In genomic region chr2:208147759-208148158, GRCh38 we compare ENCODE assay signal across 32 cellular contexts. TPM values are rescaled to one million over a fixed set of nuclear protein-coding genes. Genes with fewer than 3 reads are reported as not detected.
"Had no signal": no experiment of that assay in that cellular context is flagged by ENCODE, and none has a peak within 500 bp of the region (broad histone marks: within the 10 kb centered on the region; RNA-seq: fewer than 3 reads in every experiment).

No MANE protein-coding gene starts in this region.

- H3K4me3 ChIP-seq: cardiac muscle cell, Peyer's patch, SJCRH30 had no signal

- H3K27me3 ChIP-seq: brain microvascular endothelial cell, cardiac muscle cell, Peyer's patch, SJCRH30 had no signal

- H3K27ac ChIP-seq: brain microvascular endothelial cell, cardiac muscle cell, Peyer's patch, RWPE1, SJCRH30, WERI-Rb-1 had no signal

- H3K27ac Mint-ChIP-seq: activated CD4-positive, alpha-beta memory T cell treated with anti-CD3 and anti-CD28 coated beads, Interleukin-2, amount 10 ng/mL, durations not matched to agents 7 days and 5 days; activated CD4-positive, alpha-beta T cell treated with anti-CD3 and anti-CD28 coated beads for 36 hours; activated naive CD4-positive, alpha-beta T cell treated with anti-CD3 and anti-CD28 coated beads, Interleukin-2, amount 10 ng/mL, durations not matched to agents 7 days and 5 days; activated naive CD8-positive, alpha-beta T cell treated with anti-CD3 and anti-CD28 coated beads for 36 hours; activated T-helper 2 cell treated with anti-CD3 and anti-CD28 coated beads, Interferon-gamma antibody, Interleukin-2, Interleukin-4, amounts not matched to agents 10 μg/mL and 5 μg/mL and 100 μg/mL, durations not matched to agents 14 hours and 24 hours and 36 hours; T-cell had no signal

- H3K4me1 ChIP-seq: SJCRH30 had no signal

- H3K36me3 ChIP-seq: brain microvascular endothelial cell, cardiac muscle cell, Peyer's patch, SJCRH30, WERI-Rb-1 had no signal

- H3K4me1 Mint-ChIP-seq: activated CD4-positive, alpha-beta memory T cell treated with anti-CD3 and anti-CD28 coated beads, Interleukin-2, amount 10 ng/mL, durations not matched to agents 7 days and 5 days; activated CD4-positive, alpha-beta T cell treated with anti-CD3 and anti-CD28 coated beads for 36 hours; activated naive CD4-positive, alpha-beta T cell treated with anti-CD3 and anti-CD28 coated beads, Interleukin-2, amount 10 ng/mL, durations not matched to agents 7 days and 5 days; activated naive CD8-positive, alpha-beta T cell treated with anti-CD3 and anti-CD28 coated beads for 36 hours; T-cell had no signal

- H3K27me3 Mint-ChIP-seq: activated CD4-positive, alpha-beta T cell treated with anti-CD3 and anti-CD28 coated beads for 36 hours; activated naive CD8-positive, alpha-beta T cell treated with anti-CD3 and anti-CD28 coated beads for 36 hours had no signal

- H3K36me3 Mint-ChIP-seq: activated naive CD4-positive, alpha-beta T cell treated with anti-CD3 and anti-CD28 coated beads, Interleukin-2, amount 10 ng/mL, durations not matched to agents 7 days and 5 days; activated naive CD8-positive, alpha-beta T cell treated with anti-CD3 and anti-CD28 coated beads for 36 hours; T-cell had no signal

- DNase-seq: activated CD4-positive, alpha-beta memory T cell treated with anti-CD3 and anti-CD28 coated beads, Interleukin-2, amount 10 ng/mL, durations not matched to agents 7 days and 5 days; activated CD4-positive, alpha-beta T cell treated with anti-CD3 and anti-CD28 coated beads for 36 hours; activated CD4-positive, alpha-beta T cell treated with anti-CD3 and anti-CD28 coated beads, Interleukin-2, amount 50 U/mL, for 1 hour; activated gamma-delta T cell treated with Interleukin-2 at 50 U/mL for 16 hours; activated naive CD4-positive, alpha-beta T cell treated with anti-CD3 and anti-CD28 coated beads, Interleukin-2, amount 10 ng/mL, durations not matched to agents 7 days and 5 days; activated naive CD8-positive, alpha-beta T cell treated with anti-CD3 and anti-CD28 coated beads for 36 hours; activated T-cell treated with anti-CD3 and anti-CD28 coated beads for 4 hours; activated T-cell treated with anti-CD3 and anti-CD28 coated beads, Interleukin-2, amount 50 U/mL, for 48 hours; brain microvascular endothelial cell; KG1; NCI-H1092; NCI-H1417 treated with DMSO at 0.1 percent for 48 hours; NCI-H1694; NCI-H2029; NCI-H2107; NCI-H2171 treated with DMSO at 0.1 percent for 48 hours; NCI-H226; NCI-H510A; NCI-H526 treated with DMSO at 0.1 percent for 48 hours; Peyer's patch; Right ventricle myocardium superior; SJCRH30; T-cell; WERI-Rb-1 had no signal

- H3K9me3 ChIP-seq: Peyer's patch, SJCRH30 had no signal

- H3K4me3 Mint-ChIP-seq: activated CD4-positive, alpha-beta memory T cell treated with anti-CD3 and anti-CD28 coated beads, Interleukin-2, amount 10 ng/mL, durations not matched to agents 7 days and 5 days; activated CD4-positive, alpha-beta T cell treated with anti-CD3 and anti-CD28 coated beads for 36 hours; activated naive CD4-positive, alpha-beta T cell treated with anti-CD3 and anti-CD28 coated beads, Interleukin-2, amount 10 ng/mL, durations not matched to agents 7 days and 5 days; activated naive CD8-positive, alpha-beta T cell treated with anti-CD3 and anti-CD28 coated beads for 36 hours; T-cell had no signal

- H3K9me3 Mint-ChIP-seq: activated CD4-positive, alpha-beta memory T cell treated with anti-CD3 and anti-CD28 coated beads, Interleukin-2, amount 10 ng/mL, durations not matched to agents 7 days and 5 days; activated naive CD4-positive, alpha-beta T cell treated with anti-CD3 and anti-CD28 coated beads, Interleukin-2, amount 10 ng/mL, durations not matched to agents 7 days and 5 days; activated T-helper 2 cell treated with anti-CD3 and anti-CD28 coated beads, Interferon-gamma antibody, Interleukin-2, Interleukin-4, amounts not matched to agents 10 μg/mL and 5 μg/mL and 100 μg/mL, durations not matched to agents 14 hours and 24 hours and 36 hours had no signal

RNA-seq across cellular contexts. Expression of gene CRYGB, which starts 1.8 kb away (rescaled TPM):
- total RNA-seq: activated CD4-positive, alpha-beta memory T cell treated with anti-CD3 and anti-CD28 coated beads, Interleukin-2, amount 10 ng/mL, durations not matched to agents 7 days and 5 days; activated CD4-positive, alpha-beta T cell treated with anti-CD3 and anti-CD28 coated beads for 36 hours; activated CD8-positive, alpha-beta memory T cell treated with anti-CD3 and anti-CD28 coated beads for 36 hours; activated naive CD8-positive, alpha-beta T cell treated with anti-CD3 and anti-CD28 coated beads for 36 hours; activated T-helper 2 cell treated with anti-CD3 and anti-CD28 coated beads, Interferon-gamma antibody, Interleukin-2, Interleukin-4, amounts not matched to agents 10 μg/mL and 5 μg/mL and 100 μg/mL, durations not matched to agents 14 hours and 24 hours and 36 hours; cardiac muscle cell; LHCN-M2; MCF 10A; Peyer's patch; Right ventricle myocardium superior; SJCRH30; T-cell; T-helper 2 cell treated with Interferon-gamma antibody and Interleukin-4, amounts not matched to agents 100 ng/mL and 5 ng/mL, for 36 hours had no signal
- polyA plus RNA-seq: adipose tissue, cardiac muscle cell had no signal

RNA-seq across cellular contexts. Expression of gene CRYGA, which starts 15.6 kb away (rescaled TPM):
- total RNA-seq: activated CD4-positive, alpha-beta memory T cell treated with anti-CD3 and anti-CD28 coated beads, Interleukin-2, amount 10 ng/mL, durations not matched to agents 7 days and 5 days; activated CD4-positive, alpha-beta T cell treated with anti-CD3 and anti-CD28 coated beads for 36 hours; activated CD8-positive, alpha-beta memory T cell treated with anti-CD3 and anti-CD28 coated beads for 36 hours; activated naive CD8-positive, alpha-beta T cell treated with anti-CD3 and anti-CD28 coated beads for 36 hours; activated T-helper 2 cell treated with anti-CD3 and anti-CD28 coated beads, Interferon-gamma antibody, Interleukin-2, Interleukin-4, amounts not matched to agents 10 μg/mL and 5 μg/mL and 100 μg/mL, durations not matched to agents 14 hours and 24 hours and 36 hours; cardiac muscle cell; LHCN-M2; MCF 10A; Peyer's patch; Right ventricle myocardium superior; SJCRH30; T-cell; T-helper 2 cell treated with Interferon-gamma antibody and Interleukin-4, amounts not matched to agents 100 ng/mL and 5 ng/mL, for 36 hours had no signal
- polyA plus RNA-seq: adipose tissue, cardiac muscle cell had no signal

RNA-seq across cellular contexts. Expression of gene CRYGC, which starts 18.1 kb away (rescaled TPM):
- total RNA-seq: activated CD4-positive, alpha-beta memory T cell treated with anti-CD3 and anti-CD28 coated beads, Interleukin-2, amount 10 ng/mL, durations not matched to agents 7 days and 5 days; activated CD4-positive, alpha-beta T cell treated with anti-CD3 and anti-CD28 coated beads for 36 hours; activated CD8-positive, alpha-beta memory T cell treated with anti-CD3 and anti-CD28 coated beads for 36 hours; activated naive CD8-positive, alpha-beta T cell treated with anti-CD3 and anti-CD28 coated beads for 36 hours; activated T-helper 2 cell treated with anti-CD3 and anti-CD28 coated beads, Interferon-gamma antibody, Interleukin-2, Interleukin-4, amounts not matched to agents 10 μg/mL and 5 μg/mL and 100 μg/mL, durations not matched to agents 14 hours and 24 hours and 36 hours; cardiac muscle cell; LHCN-M2; MCF 10A; Peyer's patch; Right ventricle myocardium superior; SJCRH30; T-cell; T-helper 2 cell treated with Interferon-gamma antibody and Interleukin-4, amounts not matched to agents 100 ng/mL and 5 ng/mL, for 36 hours had no signal
- polyA plus RNA-seq: adipose tissue, cardiac muscle cell had no signal

RNA-seq across cellular contexts. Expression of gene CRYGD, which starts 23.4 kb away (rescaled TPM):
- total RNA-seq: activated CD4-positive, alpha-beta memory T cell treated with anti-CD3 and anti-CD28 coated beads, Interleukin-2, amount 10 ng/mL, durations not matched to agents 7 days and 5 days; activated CD4-positive, alpha-beta T cell treated with anti-CD3 and anti-CD28 coated beads for 36 hours; activated CD8-positive, alpha-beta memory T cell treated with anti-CD3 and anti-CD28 coated beads for 36 hours; activated naive CD8-positive, alpha-beta T cell treated with anti-CD3 and anti-CD28 coated beads for 36 hours; activated T-helper 2 cell treated with anti-CD3 and anti-CD28 coated beads, Interferon-gamma antibody, Interleukin-2, Interleukin-4, amounts not matched to agents 10 μg/mL and 5 μg/mL and 100 μg/mL, durations not matched to agents 14 hours and 24 hours and 36 hours; cardiac muscle cell; LHCN-M2; MCF 10A; Peyer's patch; Right ventricle myocardium superior; SJCRH30; T-cell; T-helper 2 cell treated with Interferon-gamma antibody and Interleukin-4, amounts not matched to agents 100 ng/mL and 5 ng/mL, for 36 hours had no signal
- polyA plus RNA-seq: adipose tissue, cardiac muscle cell had no signal

RNA-seq across cellular contexts. Expression of gene C2orf80, which starts 42.1 kb away (rescaled TPM):
- total RNA-seq: activated CD4-positive, alpha-beta memory T cell treated with anti-CD3 and anti-CD28 coated beads, Interleukin-2, amount 10 ng/mL, durations not matched to agents 7 days and 5 days; activated CD4-positive, alpha-beta T cell treated with anti-CD3 and anti-CD28 coated beads for 36 hours; activated CD8-positive, alpha-beta memory T cell treated with anti-CD3 and anti-CD28 coated beads for 36 hours; activated naive CD8-positive, alpha-beta T cell treated with anti-CD3 and anti-CD28 coated beads for 36 hours; activated T-helper 2 cell treated with anti-CD3 and anti-CD28 coated beads, Interferon-gamma antibody, Interleukin-2, Interleukin-4, amounts not matched to agents 10 μg/mL and 5 μg/mL and 100 μg/mL, durations not matched to agents 14 hours and 24 hours and 36 hours; cardiac muscle cell; LHCN-M2; MCF 10A; Peyer's patch; Right ventricle myocardium superior; SJCRH30; T-cell; T-helper 2 cell treated with Interferon-gamma antibody and Interleukin-4, amounts not matched to agents 100 ng/mL and 5 ng/mL, for 36 hours had no signal
- polyA plus RNA-seq: adipose tissue, cardiac muscle cell had no signal
